14 cellular contexts compared by ENCODE assay signal in genomic region chr14:98634043-98634820, GRCh38.
"Had no signal": no experiment of that assay in that cellular context is flagged by ENCODE, and none has a peak within 500 bp of the region (broad histone marks: within the 10 kb centered on the region; RNA-seq: fewer than 3 reads in every experiment).

No MANE protein-coding gene starts in this region.

- H3K36me3 Mint-ChIP-seq: activated naive CD4-positive, alpha-beta T cell treated with anti-CD3 and anti-CD28 coated beads, Interleukin-2, amount 50 U/mL, for 72 hours; memory B cell; stimulated activated naive B cell treated with anti-CD40 and anti-IgM and Interleukin-4, amounts not matched to agents 10 μg/mL and 1 μg/mL and 100 μg/mL, for 72 hours; WTC11 had no signal

- DNase-seq: activated CD4-positive, alpha-beta T cell treated with anti-CD3 and anti-CD28 coated beads for 4 hours; activated CD8-positive, alpha-beta memory T cell treated with anti-CD3 and anti-CD28 coated beads, Interleukin-2, amount 50 U/mL, for 4 hours; activated CD8-positive, alpha-beta T cell treated with anti-CD3 and anti-CD28 coated beads, Interleukin-2, amount 10 ng/mL, durations not matched to agents 7 days and 5 days; activated gamma-delta T cell; activated T-cell treated with anti-CD3 and anti-CD28 coated beads, Interleukin-2, amount 50 U/mL, for 72 hours; foreskin fibroblast; left lung; naive thymus-derived CD4-positive, alpha-beta T cell; stimulated activated CD4-positive, alpha-beta T cell treated with anti-CD3 and anti-CD28 coated beads, Interleukin-2, amount 100 ng/mL, for 48 hours; stimulated activated naive B cell treated with anti-CD40 and anti-IgM and Interleukin-4, amounts not matched to agents 10 μg/mL and 1 μg/mL and 100 μg/mL, for 72 hours; tibial artery had no signal

- H3K27me3 Mint-ChIP-seq: memory B cell; naive thymus-derived CD4-positive, alpha-beta T cell; stimulated activated naive B cell treated with anti-CD40 and anti-IgM and Interleukin-4, amounts not matched to agents 10 μg/mL and 1 μg/mL and 100 μg/mL, for 72 hours had no signal

- H3K27ac Mint-ChIP-seq: activated CD8-positive, alpha-beta T cell treated with anti-CD3 and anti-CD28 coated beads, Interleukin-2, amount 10 ng/mL, durations not matched to agents 7 days and 5 days; activated T-cell treated with anti-CD3 and anti-CD28 coated beads, Interleukin-2, amount 50 U/mL, for 72 hours; memory B cell; naive thymus-derived CD4-positive, alpha-beta T cell; stimulated activated naive B cell treated with anti-CD40 and anti-IgM and Interleukin-4, amounts not matched to agents 10 μg/mL and 1 μg/mL and 100 μg/mL, for 72 hours; WTC11 had no signal

- H3K9me3 Mint-ChIP-seq: activated T-cell treated with anti-CD3 and anti-CD28 coated beads, Interleukin-2, amount 50 U/mL, for 72 hours; WTC11 had no signal

- H3K4me3 Mint-ChIP-seq: activated CD8-positive, alpha-beta T cell treated with anti-CD3 and anti-CD28 coated beads, Interleukin-2, amount 10 ng/mL, durations not matched to agents 7 days and 5 days; activated T-cell treated with anti-CD3 and anti-CD28 coated beads, Interleukin-2, amount 50 U/mL, for 72 hours; memory B cell; naive thymus-derived CD4-positive, alpha-beta T cell; stimulated activated naive B cell treated with anti-CD40 and anti-IgM and Interleukin-4, amounts not matched to agents 10 μg/mL and 1 μg/mL and 100 μg/mL, for 72 hours; WTC11 had no signal

- H3K4me1 Mint-ChIP-seq: memory B cell; stimulated activated naive B cell treated with anti-CD40 and anti-IgM and Interleukin-4, amounts not matched to agents 10 μg/mL and 1 μg/mL and 100 μg/mL, for 72 hours; WTC11 had no signal
